In genomic region chr7:124996778-124997177, GRCh38 we compare ENCODE assay signal across 12 cellular contexts.
A peak's percentile ranks its signal among the peaks of the same experiment; 100 is the strongest.
DNase-seq lines count a peak whose midpoint lies in the region; ATAC-seq and TF ChIP-seq lines count a peak whose summit lies in the region.
"Had no signal": no experiment of that assay in that cellular context is flagged by ENCODE, and none has a peak within 500 bp of the region (broad histone marks: within the 10 kb centered on the region; RNA-seq: fewer than 3 reads in every experiment).

No MANE protein-coding gene starts in this region.

- no peaks in the 10 kb centered on the region for H3K4me1 ChIP-seq in CD8-positive, alpha-beta memory T cell (ENCODE audit: insufficient read depth, low read length)

- H3K27ac Mint-ChIP-seq in CD8-positive, alpha-beta memory T cell = no peak overlapping the region
- H3K27ac Mint-ChIP-seq: stimulated activated naive CD8-positive, alpha-beta T cell treated with anti-CD3 and anti-CD28 coated beads, Interleukin-15, Interleukin-2, amounts not matched to agents 100 ng/mL and 50 ng/mL, for 24 hours had no signal

- H3K27ac ChIP-seq in CD8-positive, alpha-beta memory T cell (ENCODE audit: low read depth, low read length) = no peak overlapping the region

- POLR2A ChIA-PET in CD8-positive, alpha-beta memory T cell (lab: Charles Lee) = no interaction called here

- TF ChIP-seq POLR2A in NB4 (IDR thresholded peaks at IDR 0.05; ENCODE audit: extremely low read depth, insufficient read length) (no peak), erythroblast (IDR thresholded peaks at IDR 0.05; ENCODE audit: low read length) (no peak)

- DNase-seq in GM03348 (ENCODE audit: low spot score) (peak; percentile 11), NB4 (ENCODE audit: low read depth) (peak; percentile 36), fibroblast of the aortic adventitia (ENCODE audit: low read depth) (peak; percentile 49), nucleus accumbens (lab: John Stamatoyannopoulos, UW) (no peak), erythroblast (lab: John Stamatoyannopoulos, UW) (no peak)
- no peak for DNase-seq in activated CD4-positive, CD25-positive, alpha-beta regulatory T cell treated with anti-CD3 and anti-CD28 coated beads, Interleukin-2, amount 50 U/mL, for 72 hours
- no peak for DNase-seq in CD8-positive, alpha-beta memory T cell
- DNase-seq: activated CD4-positive, alpha-beta T cell treated with anti-CD3 and anti-CD28 coated beads, Interleukin-2, amount 50 U/mL, for 48 hours; KBM-7 had no signal

- H3K36me3 ChIP-seq in CD8-positive, alpha-beta memory T cell (ENCODE audit: insufficient read depth, low read length) = no peaks in the 10 kb centered on the region

- no peaks in the 10 kb centered on the region for H3K27me3 ChIP-seq in CD8-positive, alpha-beta memory T cell (ENCODE audit: insufficient read depth, low read length, poor library complexity, severe bottlenecking)

- H3K36me3 Mint-ChIP-seq in CD8-positive, alpha-beta memory T cell = peaks cover 0 to 8% (median 0%) of the 10 kb centered on the region in 3 donors

- H3K9me3 ChIP-seq in CD8-positive, alpha-beta memory T cell (ENCODE audit: low read length) = no peaks in the 10 kb centered on the region

- CTCF ChIA-PET in CD8-positive, alpha-beta memory T cell (lab: Charles Lee) = no interaction called here

- H3K4me3 ChIP-seq in NB4 (ENCODE audit: low read depth, low read length) = no peak overlapping the region
- H3K4me3 ChIP-seq in fibroblast of the aortic adventitia (ENCODE audit: low read depth, low read length) = no peak overlapping the region
- H3K4me3 ChIP-seq in CD8-positive, alpha-beta memory T cell (ENCODE audit: low read length) = no peak overlapping the region
- H3K4me3 ChIP-seq: smooth muscle cell had no signal

- no peaks in the 10 kb centered on the region for H3K4me1 Mint-ChIP-seq in CD8-positive, alpha-beta memory T cell

- no peak overlapping the region for H3K4me3 Mint-ChIP-seq in CD8-positive, alpha-beta memory T cell
- H3K4me3 Mint-ChIP-seq: stimulated activated naive CD8-positive, alpha-beta T cell treated with anti-CD3 and anti-CD28 coated beads, Interleukin-15, Interleukin-2, amounts not matched to agents 100 ng/mL and 50 ng/mL, for 24 hours had no signal

- peaks cover 0 to 28% (median 14%) of the 10 kb centered on the region in 5 donors for H3K9me3 Mint-ChIP-seq in CD8-positive, alpha-beta memory T cell
- H3K9me3 Mint-ChIP-seq: stimulated activated naive CD8-positive, alpha-beta T cell treated with anti-CD3 and anti-CD28 coated beads, Interleukin-15, Interleukin-2, amounts not matched to agents 100 ng/mL and 50 ng/mL, for 24 hours had no signal

- TF ChIP-seq CTCF in NB4 (IDR thresholded peaks at IDR 0.05; ENCODE audit: low read depth, low read length) (no peak), fibroblast of the aortic adventitia (IDR thresholded peaks at IDR 0.05; ENCODE audit: insufficient read depth, low read length) (peak; percentile 50)

- H3K27me3 Mint-ChIP-seq in CD8-positive, alpha-beta memory T cell = no peaks in the 10 kb centered on the region
- H3K27me3 Mint-ChIP-seq: stimulated activated naive CD8-positive, alpha-beta T cell treated with anti-CD3 and anti-CD28 coated beads, Interleukin-15, Interleukin-2, amounts not matched to agents 100 ng/mL and 50 ng/mL, for 24 hours had no signal

- peak; percentile 88 for ATAC-seq in GM21447 (IDR thresholded peaks at IDR 0.05; ENCODE audit: unreplicated experiment)

Comparison
In these comparisons a context has a peak if more than half of its experiments do, and no peak if none do; other contexts are left out.
1. DNase-seq: peak in GM03348 (single experiment), NB4 (single experiment) and fibroblast of the aortic adventitia (single experiment); none in activated CD4-positive, CD25-positive, alpha-beta regulatory T cell treated with anti-CD3 and anti-CD28 coated beads, Interleukin-2, amount 50 U/mL, for 72 hours (single experiment), nucleus accumbens (0 of 56), erythroblast (0 of 2) and CD8-positive, alpha-beta memory T cell (0 of 5).